Comparison of ENCODE assay signal across 22 cellular contexts in the genomic region with DNA sequence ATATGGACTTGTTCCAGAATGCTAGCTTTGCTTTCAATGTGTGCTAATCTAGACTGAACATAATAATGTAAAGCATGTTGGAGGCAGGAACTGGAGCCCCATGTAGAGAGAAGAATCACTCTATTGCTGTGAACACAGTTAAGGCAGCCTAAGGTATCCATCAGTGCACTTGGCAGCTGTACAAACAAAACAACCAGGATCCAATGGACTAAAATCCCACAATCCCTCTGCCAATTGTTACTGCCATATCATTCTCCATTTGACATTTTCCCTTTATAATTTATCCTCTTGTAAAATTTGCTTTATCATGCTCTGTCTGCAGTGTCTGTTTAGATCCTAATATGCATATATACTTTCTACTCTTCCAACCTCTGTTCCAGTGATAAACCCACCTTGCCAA.
"Had no signal": no experiment of that assay in that cellular context is flagged by ENCODE, and none has a peak within 500 bp of the region (broad histone marks: within the 10 kb centered on the region; RNA-seq: fewer than 3 reads in every experiment).

No MANE protein-coding gene starts in this region.

- H3K36me3 Mint-ChIP-seq: activated naive CD4-positive, alpha-beta T cell treated with anti-CD3 and anti-CD28 coated beads, Interleukin-2, amount 50 U/mL, for 72 hours; natural killer cell had no signal

- H3K9me3 Mint-ChIP-seq: activated T-cell treated with anti-CD3 and anti-CD28 coated beads, Interleukin-2, amount 50 U/mL, for 72 hours had no signal

- H3K4me1 Mint-ChIP-seq: activated CD4-positive, alpha-beta T cell treated with anti-CD3 and anti-CD28 coated beads for 36 hours; natural killer cell had no signal

- H3K4me3 Mint-ChIP-seq: activated CD4-positive, alpha-beta T cell treated with anti-CD3 and anti-CD28 coated beads for 36 hours; activated T-cell treated with anti-CD3 and anti-CD28 coated beads, Interleukin-2, amount 50 U/mL, for 72 hours; natural killer cell had no signal

- DNase-seq: activated CD4-positive, alpha-beta T cell treated with anti-CD3 and anti-CD28 coated beads for 36 hours; activated CD4-positive, CD25-positive, alpha-beta regulatory T cell; activated naive CD4-positive, alpha-beta T cell; activated T-cell treated with anti-CD3 and anti-CD28 coated beads for 4 hours; activated T-cell treated with anti-CD3 and anti-CD28 coated beads, Interleukin-2, amount 50 U/mL, for 72 hours; anterior cingulate cortex; body of pancreas; dermis blood vessel endothelial cell; effector CD4-positive, alpha-beta T cell; esophagus squamous epithelium; glutamatergic neuron; left lung; lower lobe of right lung; mesenchymal stem cell; natural killer cell; posterior cingulate gyrus; right cardiac atrium; stimulated activated CD4-positive, alpha-beta T cell treated with anti-CD3 and anti-CD28 coated beads, Interleukin-15, amount 100 ng/mL, for 24 hours; stimulated activated CD4-positive, alpha-beta T cell treated with anti-CD3 and anti-CD28 coated beads, Interleukin-2, amount 100 ng/mL, for 24 hours; stimulated activated naive CD4-positive, alpha-beta T cell; transverse colon had no signal

- H3K27ac Mint-ChIP-seq: activated CD4-positive, alpha-beta T cell treated with anti-CD3 and anti-CD28 coated beads for 36 hours; activated naive CD4-positive, alpha-beta T cell treated with anti-CD3 and anti-CD28 coated beads, Interleukin-2, amount 50 U/mL, for 72 hours; activated T-cell treated with anti-CD3 and anti-CD28 coated beads, Interleukin-2, amount 50 U/mL, for 72 hours; natural killer cell had no signal

- H3K27me3 Mint-ChIP-seq: activated CD4-positive, alpha-beta T cell treated with anti-CD3 and anti-CD28 coated beads for 36 hours had no signal
